Comparison of ENCODE assay signal across 8 cellular contexts in the genomic region with DNA sequence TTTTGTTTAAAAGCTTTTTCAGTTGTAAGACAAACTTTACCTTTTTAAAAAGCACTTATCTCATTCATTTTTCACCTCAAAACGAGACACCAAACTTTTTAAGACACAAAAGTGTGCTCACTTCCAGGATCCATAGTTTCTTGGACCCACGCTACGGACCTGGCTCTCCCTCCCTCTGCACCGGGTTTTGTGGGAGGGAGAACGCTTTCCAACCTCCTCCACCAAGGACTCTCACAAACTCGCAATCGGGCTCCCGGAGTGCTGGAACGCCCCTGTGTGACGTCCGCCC. TPM values are rescaled to one million over a fixed set of nuclear protein-coding genes. Genes with fewer than 3 reads are reported as not detected.
DNase-seq lines count a peak whose midpoint lies in the region; ATAC-seq and TF ChIP-seq lines count a peak whose summit lies in the region.

No MANE protein-coding gene starts in this region.

- no peaks in the 10 kb centered on the region for H3K27me3 ChIP-seq in esophagus (ENCODE audit: control insufficient read depth in 1 of 2, insufficient read depth in 2 of 2, low read length in 2 of 2)

- H3K9me3 ChIP-seq in esophagus (ENCODE audit: control insufficient read depth in 2 of 2, insufficient read depth in 1 of 2, low read depth in 1 of 2, low read length in 1 of 2), result no peaks in the 10 kb centered on the region

- H3K4me1 Mint-ChIP-seq in neural crest cell, result peaks cover 41% of the 10 kb centered on the region

- H3K27ac Mint-ChIP-seq in neural crest cell (ENCODE audit: unreplicated experiment), result peak overlapping the region; percentile 97

- H3K4me1 ChIP-seq in esophagus (ENCODE audit: control insufficient read depth in 2 of 2, insufficient read depth in 2 of 2, low read length in 1 of 2), result peaks cover 0 to 3% of the 10 kb centered on the region in 2 donors

- peak overlapping the region; percentile 99 for H3K4me3 Mint-ChIP-seq in neural crest cell

- H3K36me3 ChIP-seq in esophagus (ENCODE audit: control insufficient read depth in 2 of 2, insufficient read depth in 2 of 2, low read length in 1 of 2), result peaks cover 0 to 4% of the 10 kb centered on the region in 2 donors

- 1% methylated on average over 11 of the region's 11 CpGs for WGBS in esophagus, 2 donors

- ATAC-seq in GM18909 (IDR thresholded peaks at IDR 0.05; ENCODE audit: poor library complexity, unreplicated experiment), result no peak

- DNase-seq in NCI-H345 (lab: John Stamatoyannopoulos, UW) (peak; percentile 17), NCI-H345 treated with DMSO at 0.1 percent for 48 hours (lab: John Stamatoyannopoulos, UW; ENCODE audit: unreplicated experiment) (no peak), RPMI7951 (ENCODE audit: low read depth) (peak; percentile 62), neural crest cell (ENCODE audit: low read depth, low spot score) (no peak), DMS153 treated with DMSO at 0.1 percent for 48 hours (lab: John Stamatoyannopoulos, UW; ENCODE audit: unreplicated experiment) (no peak)
- DNase-seq in stimulated activated CD4-positive, alpha-beta T cell treated with anti-CD3 and anti-CD28 coated beads, Interleukin-2, amount 100 ng/mL, for 24 hours, result no peak

- H3K27me3 Mint-ChIP-seq in neural crest cell (ENCODE audit: low read depth), result no peaks in the 10 kb centered on the region

- no peak for TF ChIP-seq CTCF in neural crest cell (conservative IDR thresholded peaks at IDR 0.05)

- H3K9me3 Mint-ChIP-seq in neural crest cell, result no peaks in the 10 kb centered on the region

- H3K36me3 Mint-ChIP-seq in neural crest cell (ENCODE audit: low read depth), result no peaks in the 10 kb centered on the region

- H3K4me3 ChIP-seq in esophagus (ENCODE audit: low read depth in 1 of 2, low read length in 2 of 2), result peak overlapping the region; percentile 73 to 81

- peak overlapping the region; percentile 99 for H3K27ac ChIP-seq in esophagus (ENCODE audit: low read depth in 2 of 2, low read length in 1 of 2)

RNA-seq across cellular contexts. Expression of a gene that starts 0.4 kb away (rescaled TPM):
- total RNA-seq in RPMI7951 (2014; rRNA removed; shearing (Covaris generic)), result not detected in 2 replicates
- under 1 TPM; 0.02 TPM for polyA plus RNA-seq in esophagus
- 0.16 and 0.20 TPM in 2 replicates for total RNA-seq in neural crest cell

RNA-seq across cellular contexts. Expression of a gene that starts 0.5 kb away (rescaled TPM):
- 11.9 and 15.5 TPM in 2 replicates for total RNA-seq in RPMI7951 (2014; rRNA removed; shearing (Covaris generic))
- polyA plus RNA-seq in esophagus, result 10 to 100 TPM; 10.2 to 13.5 TPM
- total RNA-seq in neural crest cell, result 28.0 and 31.1 TPM in 2 replicates

Comparison
In these comparisons a context has a peak if more than half of its experiments do, and no peak if none do; other contexts are left out.
1. DNase-seq: peak in NCI-H345 (single experiment) and RPMI7951 (single experiment); none in NCI-H345 treated with DMSO at 0.1 percent for 48 hours (single experiment), neural crest cell (single experiment), DMS153 treated with DMSO at 0.1 percent for 48 hours (single experiment) and stimulated activated CD4-positive, alpha-beta T cell treated with anti-CD3 and anti-CD28 coated beads, Interleukin-2, amount 100 ng/mL, for 24 hours (0 of 2).